In the genomic region with DNA sequence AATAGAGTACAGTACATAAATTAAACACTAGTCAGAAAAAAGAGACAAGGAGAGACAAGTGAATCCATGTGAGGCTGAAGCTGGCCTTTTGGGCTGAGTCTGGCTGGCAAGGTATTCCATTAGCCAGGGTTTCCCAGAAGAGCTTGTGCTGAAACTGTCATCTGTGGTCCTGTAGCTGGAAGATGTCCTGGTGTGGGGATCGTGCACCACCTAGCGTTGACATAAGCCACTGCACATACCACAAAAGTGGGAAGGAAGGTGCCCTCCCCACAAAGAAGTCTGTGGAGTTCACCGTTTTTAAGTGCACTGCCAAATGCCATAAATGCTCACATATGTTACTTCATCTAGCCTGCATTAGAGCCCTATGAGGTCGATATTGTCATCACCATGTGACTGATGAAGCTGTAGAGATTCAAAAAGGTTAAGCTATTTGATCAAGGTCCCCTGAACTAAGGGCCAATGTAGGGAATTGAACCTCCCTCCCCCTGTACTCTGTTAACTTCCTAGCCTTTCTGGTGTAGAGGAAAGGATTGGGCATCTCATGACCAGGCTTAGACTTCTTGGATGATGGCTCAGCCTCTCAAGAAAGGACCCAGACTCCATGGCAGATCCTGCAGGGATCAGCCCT, we compare ENCODE assay signal across 8 cellular contexts. TPM values are rescaled to one million over a fixed set of nuclear protein-coding genes. Genes with fewer than 3 reads are reported as not detected.
DNase-seq lines count a peak whose midpoint lies in the region; ATAC-seq and TF ChIP-seq lines count a peak whose summit lies in the region.

No MANE protein-coding gene starts in this region.

- H3K9me3 ChIP-seq in liver (ENCODE audit: control insufficient read depth in 4 of 4, low read length in 3 of 4) = no peaks in the 10 kb centered on the region

- no peak overlapping the region for H3K9ac ChIP-seq in liver (ENCODE audit: low read depth in 1 of 2, low read length in 2 of 2)

- no peaks in the 10 kb centered on the region for H3K4me1 ChIP-seq in liver (ENCODE audit: control insufficient read depth in 4 of 4, insufficient read depth in 4 of 4, low read length in 3 of 4)

- intact Hi-C loops in activated CD4-positive, alpha-beta T cell treated with anti-CD3 and anti-CD28 coated beads for 36 hours (cut with DNase I, micrococcal nuclease) = loop anchor here (1.0 kb wide), 4 partner anchors 32 to 456 kb away; a partner anchor contains a TSS

- no peak overlapping the region for H3K27ac Mint-ChIP-seq in activated CD4-positive, alpha-beta T cell treated with anti-CD3 and anti-CD28 coated beads for 36 hours

- H3K36me3 Mint-ChIP-seq in activated CD4-positive, alpha-beta T cell treated with anti-CD3 and anti-CD28 coated beads for 36 hours (ENCODE audit: low read depth) = no peaks in the 10 kb centered on the region

- peaks cover under 1% of the 10 kb centered on the region for H3K4me1 Mint-ChIP-seq in activated CD4-positive, alpha-beta T cell treated with anti-CD3 and anti-CD28 coated beads for 36 hours

- under 1% methylated on average over 4 of the region's 4 CpGs for WGBS in liver

- H3K4me3 Mint-ChIP-seq in activated CD4-positive, alpha-beta T cell treated with anti-CD3 and anti-CD28 coated beads for 36 hours = no peak overlapping the region

- H3K9me3 Mint-ChIP-seq in activated CD4-positive, alpha-beta T cell treated with anti-CD3 and anti-CD28 coated beads for 36 hours (ENCODE audit: low read depth) = no peaks in the 10 kb centered on the region

- no peaks in the 10 kb centered on the region for H3K27me3 Mint-ChIP-seq in activated CD4-positive, alpha-beta T cell treated with anti-CD3 and anti-CD28 coated beads for 36 hours

- H3K27ac ChIP-seq in liver (ENCODE audit: low read depth in 1 of 2, low read length in 2 of 2) = no peak overlapping the region

- H3K27me3 ChIP-seq in liver (ENCODE audit: control insufficient read depth in 4 of 4, insufficient read depth in 4 of 4, low read length in 3 of 4) = no peaks in the 10 kb centered on the region

- no peak overlapping the region for H3K4me3 ChIP-seq in liver (ENCODE audit: low read depth in 1 of 3, low read length in 3 of 3)

- peak; percentile 81 for ATAC-seq in HG02938 (IDR thresholded peaks at IDR 0.05; ENCODE audit: unreplicated experiment)
- ATAC-seq in activated CD4-positive, alpha-beta T cell treated with anti-CD3 and anti-CD28 coated beads for 36 hours = peak; percentile 88

- CTCF ChIA-PET in activated CD4-positive, alpha-beta T cell treated with anti-CD3 and anti-CD28 coated beads for 36 hours (lab: Charles Lee) = interaction anchor here (0.6 to 5.0 kb wide), 30 partner anchors 9 to 1689 kb away, joined by 3 to 81 read pairs (median 4); a partner anchor contains a TSS

- no peaks in the 10 kb centered on the region for H3K36me3 ChIP-seq in liver (ENCODE audit: control insufficient read depth in 4 of 4, insufficient read depth in 3 of 4, low read depth in 1 of 4, low read length in 3 of 4)

- POLR2A ChIA-PET in activated CD4-positive, alpha-beta T cell treated with anti-CD3 and anti-CD28 coated beads for 36 hours (lab: Charles Lee) = no interaction called here

- DNase-seq in NCI-H748 (lab: John Stamatoyannopoulos, UW; ENCODE audit: unreplicated experiment) (peak; percentile 28), NCI-H748 treated with DMSO at 0.1 percent for 48 hours (lab: John Stamatoyannopoulos, UW) (no peak), NCI-H2107 (lab: John Stamatoyannopoulos, UW) (peak; percentile 1), dedifferentiated amniotic fluid mesenchymal stem cell (ENCODE audit: extremely low spot score) (peak; percentile 50)
- DNase-seq in activated CD4-positive, alpha-beta T cell treated with anti-CD3 and anti-CD28 coated beads for 36 hours = peak; percentile 73
- DNase-seq in stimulated activated CD4-positive, alpha-beta T cell treated with anti-CD3 and anti-CD28 coated beads, TNF-alpha, amount 100 ng/mL, for 4 hours (ENCODE audit: low read depth in 3 of 3) = peak; percentile 5 to 16 (median 8)

- TF ChIP-seq CTCF in liver (IDR thresholded peaks at IDR 0.05; ENCODE audit: low read depth, low read length, missing input control) = peak; percentile 91

- TF ChIP-seq RAD21 in liver (IDR thresholded peaks at IDR 0.05) = peak; percentile 95 to 96

TF ChIP-seq in liver, 16 proteins besides CTCF, POLR2A, EP300 and RAD21:
- TF ChIP-seq, protein P1, sequence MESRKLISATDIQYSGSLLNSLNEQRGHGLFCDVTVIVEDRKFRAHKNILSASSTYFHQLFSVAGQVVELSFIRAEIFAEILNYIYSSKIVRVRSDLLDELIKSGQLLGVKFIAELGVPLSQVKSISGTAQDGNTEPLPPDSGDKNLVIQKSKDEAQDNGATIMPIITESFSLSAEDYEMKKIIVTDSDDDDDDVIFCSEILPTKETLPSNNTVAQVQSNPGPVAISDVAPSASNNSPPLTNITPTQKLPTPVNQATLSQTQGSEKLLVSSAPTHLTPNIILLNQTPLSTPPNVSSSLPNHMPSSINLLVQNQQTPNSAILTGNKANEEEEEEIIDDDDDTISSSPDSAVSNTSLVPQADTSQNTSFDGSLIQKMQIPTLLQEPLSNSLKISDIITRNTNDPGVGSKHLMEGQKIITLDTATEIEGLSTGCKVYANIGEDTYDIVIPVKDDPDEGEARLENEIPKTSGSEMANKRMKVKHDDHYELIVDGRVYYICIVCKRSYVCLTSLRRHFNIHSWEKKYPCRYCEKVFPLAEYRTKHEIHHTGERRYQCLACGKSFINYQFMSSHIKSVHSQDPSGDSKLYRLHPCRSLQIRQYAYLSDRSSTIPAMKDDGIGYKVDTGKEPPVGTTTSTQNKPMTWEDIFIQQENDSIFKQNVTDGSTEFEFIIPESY (IDR thresholded peaks at IDR 0.05) = no peak
- no peak for TF ChIP-seq HNF4G (IDR thresholded peaks at IDR 0.05)
- TF ChIP-seq EGR1 (IDR thresholded peaks at IDR 0.05; ENCODE audit: low read depth in 2 of 2) = no peak
- no peak for TF ChIP-seq GABPA (IDR thresholded peaks at IDR 0.05 in 1 of 2, conservative IDR thresholded peaks at IDR 0.05 in 1 of 2)
- TF ChIP-seq SP1 (IDR thresholded peaks at IDR 0.05) = no peak
- TF ChIP-seq, protein P2, sequence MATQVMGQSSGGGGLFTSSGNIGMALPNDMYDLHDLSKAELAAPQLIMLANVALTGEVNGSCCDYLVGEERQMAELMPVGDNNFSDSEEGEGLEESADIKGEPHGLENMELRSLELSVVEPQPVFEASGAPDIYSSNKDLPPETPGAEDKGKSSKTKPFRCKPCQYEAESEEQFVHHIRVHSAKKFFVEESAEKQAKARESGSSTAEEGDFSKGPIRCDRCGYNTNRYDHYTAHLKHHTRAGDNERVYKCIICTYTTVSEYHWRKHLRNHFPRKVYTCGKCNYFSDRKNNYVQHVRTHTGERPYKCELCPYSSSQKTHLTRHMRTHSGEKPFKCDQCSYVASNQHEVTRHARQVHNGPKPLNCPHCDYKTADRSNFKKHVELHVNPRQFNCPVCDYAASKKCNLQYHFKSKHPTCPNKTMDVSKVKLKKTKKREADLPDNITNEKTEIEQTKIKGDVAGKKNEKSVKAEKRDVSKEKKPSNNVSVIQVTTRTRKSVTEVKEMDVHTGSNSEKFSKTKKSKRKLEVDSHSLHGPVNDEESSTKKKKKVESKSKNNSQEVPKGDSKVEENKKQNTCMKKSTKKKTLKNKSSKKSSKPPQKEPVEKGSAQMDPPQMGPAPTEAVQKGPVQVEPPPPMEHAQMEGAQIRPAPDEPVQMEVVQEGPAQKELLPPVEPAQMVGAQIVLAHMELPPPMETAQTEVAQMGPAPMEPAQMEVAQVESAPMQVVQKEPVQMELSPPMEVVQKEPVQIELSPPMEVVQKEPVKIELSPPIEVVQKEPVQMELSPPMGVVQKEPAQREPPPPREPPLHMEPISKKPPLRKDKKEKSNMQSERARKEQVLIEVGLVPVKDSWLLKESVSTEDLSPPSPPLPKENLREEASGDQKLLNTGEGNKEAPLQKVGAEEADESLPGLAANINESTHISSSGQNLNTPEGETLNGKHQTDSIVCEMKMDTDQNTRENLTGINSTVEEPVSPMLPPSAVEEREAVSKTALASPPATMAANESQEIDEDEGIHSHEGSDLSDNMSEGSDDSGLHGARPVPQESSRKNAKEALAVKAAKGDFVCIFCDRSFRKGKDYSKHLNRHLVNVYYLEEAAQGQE (IDR thresholded peaks at IDR 0.05) = no peak
- TF ChIP-seq FOXA1 (IDR thresholded peaks at IDR 0.05) = no peak
- no peak for TF ChIP-seq RXRA (IDR thresholded peaks at IDR 0.05)
- no peak for TF ChIP-seq TAF1 (conservative IDR thresholded peaks at IDR 0.05)
- no peak for TF ChIP-seq YY1 (IDR thresholded peaks at IDR 0.05)
- no peak for TF ChIP-seq NR2F2 (IDR thresholded peaks at IDR 0.05)
- TF ChIP-seq, protein P3, sequence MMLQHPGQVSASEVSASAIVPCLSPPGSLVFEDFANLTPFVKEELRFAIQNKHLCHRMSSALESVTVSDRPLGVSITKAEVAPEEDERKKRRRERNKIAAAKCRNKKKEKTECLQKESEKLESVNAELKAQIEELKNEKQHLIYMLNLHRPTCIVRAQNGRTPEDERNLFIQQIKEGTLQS (IDR thresholded peaks at IDR 0.05) = no peak
TF ChIP-seq in liver: peak in this region for 0.

RNA-seq across cellular contexts. Expression of a gene that starts 31.9 kb away (rescaled TPM):
- total RNA-seq in activated CD4-positive, alpha-beta T cell treated with anti-CD3 and anti-CD28 coated beads for 36 hours = under 1 TPM; 0.48 to 0.83 TPM
- total RNA-seq in liver = 1 to 10 TPM; 1.1 to 2.0 TPM
- polyA plus RNA-seq in liver = 1 to 10 TPM in 1 of 2 donors, under 1 TPM in 1; 0.86 to 1.9 TPM

RNA-seq across cellular contexts. Expression of a gene that starts 47.1 kb away (rescaled TPM):
- under 1 TPM; 0.51 to 0.64 TPM for total RNA-seq in activated CD4-positive, alpha-beta T cell treated with anti-CD3 and anti-CD28 coated beads for 36 hours
- total RNA-seq in liver = under 1 TPM; 0.05 to 0.08 TPM
- not detected for polyA plus RNA-seq in liver
